ENCODE assay signal across 8 cellular contexts in genomic region chr14:52695481-52696091, GRCh38. TPM values are rescaled to one million over a fixed set of nuclear protein-coding genes. Genes with fewer than 3 reads are reported as not detected.
A peak's percentile ranks its signal among the peaks of the same experiment; 100 is the strongest.
DNase-seq lines count a peak whose midpoint lies in the region; ATAC-seq and TF ChIP-seq lines count a peak whose summit lies in the region.

Gene ERO1A, minus strand, starts transcription at chr14:52695558. Its CDS starts 77 bp downstream, at chr14:52695481.

- H3K4me1 ChIP-seq in BE2C: peaks cover 8% of the 10 kb centered on the region
- peaks cover 0 to 37% (median 9%) of the 10 kb centered on the region in 4 donors for H3K4me1 ChIP-seq in right lobe of liver

- no peak for TF ChIP-seq CTCF in BE2C (IDR thresholded peaks at IDR 0.05; ENCODE audit: low read depth, low read length)
- TF ChIP-seq CTCF in right lobe of liver (IDR thresholded peaks at IDR 0.05): peak in 1 of 4 donors; percentile 24

- peak; percentile 65 for ATAC-seq in HG03354 (IDR thresholded peaks at IDR 0.05; ENCODE audit: poor library complexity, severe bottlenecking, unreplicated experiment)
- ATAC-seq in right lobe of liver: peak; percentile 84 to 96 (median 94)

- peak within 1 kb of the TSS; percentile 92 to 99 (median 93) for H3K27ac ChIP-seq in right lobe of liver

- peak; percentile 80 for DNase-seq in BE2C
- DNase-seq in NCI-H446 (lab: John Stamatoyannopoulos, UW): peak; percentile 43 to 70
- DNase-seq in activated CD4-positive, alpha-beta T cell treated with anti-CD3 and anti-CD28 coated beads, Interleukin-2, amount 50 U/mL, for 1 hour: peak; percentile 52
- DNase-seq in dermis microvascular lymphatic vessel endothelial cell (ENCODE audit: low read depth in 2 of 2): peak; percentile 45 to 92
- DNase-seq in right lobe of liver: peak; percentile 93 to 96 (median 95)
- peak; percentile 54 to 61 for DNase-seq in stimulated activated CD4-positive, alpha-beta T cell treated with anti-CD3 and anti-CD28 coated beads, Interleukin-4, amount 100 ng/mL, for 4 hours

- H3K4me3 ChIP-seq in BE2C (ENCODE audit: low read depth, low read length): peak within 1 kb of the TSS; percentile 98
- H3K4me3 ChIP-seq in right lobe of liver: peak within 1 kb of the TSS; percentile 79 to 90 (median 83)

- H3K36me3 ChIP-seq in BE2C (peaks cover 3% of the 10 kb centered on the region), right lobe of liver (no peaks in the 10 kb centered on the region)

- intact Hi-C loops in right lobe of liver (cut with DNase I): no loop called here

- no peaks in the 10 kb centered on the region for H3K27me3 ChIP-seq in BE2C
- H3K27me3 ChIP-seq in right lobe of liver: no peaks in the 10 kb centered on the region

- no peaks in the 10 kb centered on the region for H3K9me3 ChIP-seq in BE2C
- H3K9me3 ChIP-seq in right lobe of liver: no peaks in the 10 kb centered on the region

- peak; percentile 61 for TF ChIP-seq POLR2A in GM19099 (IDR thresholded peaks at IDR 0.05; ENCODE audit: extremely low read depth, insufficient read length, low read depth)
- peak; percentile 93 for TF ChIP-seq POLR2A in right lobe of liver (IDR thresholded peaks at IDR 0.05)

- WGBS in right lobe of liver (ENCODE audit: insufficient coverage, low coverage, low lambda C conversion rate, missing lambda C conversion rate): 0% methylated on average over 17 of the region's 78 CpGs

RNA-seq across cellular contexts. Expression of gene ERO1A, which starts in this region (rescaled TPM):
- 19.0 TPM for polyA plus RNA-seq in BE2C (2012; ENCODE audit: insufficient read depth, insufficient read length, low read depth)
- 32.1 and 36.2 TPM in 2 replicates for total RNA-seq in dermis microvascular lymphatic vessel endothelial cell
- 100 to 1,000 TPM in 1 of 6 experiments, 10 to 100 TPM in 5; 31.2 to 162 (median 37.9) TPM for total RNA-seq in right lobe of liver

Comparison
In these comparisons a context has a peak if more than half of its experiments do, and no peak if none do; other contexts are left out.
1. Peak in every context shown above with its lines: DNase-seq, ATAC-seq, H3K4me3 ChIP-seq and H3K27ac ChIP-seq.